In genomic region chr12:52060498-52061177, GRCh38 we compare ENCODE assay signal across 27 cellular contexts. TPM values are rescaled to one million over a fixed set of nuclear protein-coding genes. Genes with fewer than 3 reads are reported as not detected.
DNase-seq lines count a peak whose midpoint lies in the region; ATAC-seq and TF ChIP-seq lines count a peak whose summit lies in the region.
"Had no signal": no experiment of that assay in that cellular context is flagged by ENCODE, and none has a peak within 500 bp of the region (broad histone marks: within the 10 kb centered on the region; RNA-seq: fewer than 3 reads in every experiment).

No MANE protein-coding gene starts in this region.

- H2AFZ ChIP-seq in SK-N-SH (ENCODE audit: low read depth) (no peak overlapping the region), neuronal stem cell (ENCODE audit: low read length) (no peak overlapping the region)

- peaks cover 10% of the 10 kb centered on the region for H3K27me3 Mint-ChIP-seq in type B pancreatic cell
- H3K27me3 Mint-ChIP-seq: activated naive CD8-positive, alpha-beta T cell; activated T-helper 17 cell treated with anti-CD3 and anti-CD28 coated beads, Interleukin-2, amount 50 U/mL, for 72 hours had no signal

- no peaks in the 10 kb centered on the region for H3K9me2 ChIP-seq in SK-N-SH

- no peaks in the 10 kb centered on the region for H3K9me3 Mint-ChIP-seq in type B pancreatic cell
- H3K9me3 Mint-ChIP-seq: activated T-helper 17 cell treated with anti-CD3 and anti-CD28 coated beads, Interleukin-2, amount 50 U/mL, for 72 hours; natural killer cell treated with Interleukin-12 subunit alpha and Interleukin-12 subunit beta and Interleukin-15 and Interleukin-18, amount 100 ng/mL, for 72 hours had no signal

- no peaks in the 10 kb centered on the region for H3K9me3 ChIP-seq in SK-N-SH
- H3K9me3 ChIP-seq in neuronal stem cell (replicated peaks in 1 of 2; ENCODE audit: control insufficient read depth in 2 of 2, insufficient read depth in 1 of 2, low read depth in 1 of 2, low read length in 2 of 2): peaks cover 0 to 2% of the 10 kb centered on the region in 2 donors
- H3K9me3 ChIP-seq: breast epithelium, uterus had no signal

- H3K4me2 ChIP-seq in SK-N-SH (no peak overlapping the region), neuronal stem cell (ENCODE audit: insufficient read depth, low read length, poor library complexity, severe bottlenecking) (no peak overlapping the region)
- H3K4me2 ChIP-seq: smooth muscle cell had no signal

- H3K18ac ChIP-seq in neuronal stem cell (ENCODE audit: low read length): peak overlapping the region; percentile 95

- peaks cover 3% of the 10 kb centered on the region for H3K79me1 ChIP-seq in neuronal stem cell (ENCODE audit: low read depth, low read length)

- no peak for TF ChIP-seq RAD21 in SK-N-SH (IDR thresholded peaks at IDR 0.05; ENCODE audit: low read length)

- peak overlapping the region; percentile 55 for H3K23ac ChIP-seq in neuronal stem cell (ENCODE audit: low read depth, low read length, poor library complexity)

- CTCF ChIA-PET in SK-N-SH (lab: Yijun Ruan, JAX): interaction anchor here (0.5 to 15.6 kb wide), 7 partner anchors 8 to 67 kb away, joined by 3 to 279 read pairs (median 3); partner anchors contain the start of genes ATG101 and NR4A1

- peak overlapping the region; percentile 72 for H4K91ac ChIP-seq in neuronal stem cell (ENCODE audit: low read depth, low read length, poor library complexity)

- peak overlapping the region; percentile 97 for H2BK15ac ChIP-seq in neuronal stem cell (ENCODE audit: low read length)

- POLR2A ChIA-PET in SK-N-SH (lab: Yijun Ruan, JAX): no interaction called here

- H3F3A ChIP-seq in SK-N-SH (replicated peaks; ENCODE audit: insufficient read depth): no peaks in the 10 kb centered on the region

- no peak overlapping the region for H3K4me3 Mint-ChIP-seq in type B pancreatic cell
- H3K4me3 Mint-ChIP-seq: activated naive CD8-positive, alpha-beta T cell; activated T-helper 17 cell treated with anti-CD3 and anti-CD28 coated beads, Interleukin-2, amount 50 U/mL, for 72 hours; B cell; natural killer cell treated with Interleukin-12 subunit alpha and Interleukin-12 subunit beta and Interleukin-15 and Interleukin-18, amount 100 ng/mL, for 72 hours had no signal

- peak overlapping the region; percentile 99 for H4K8ac ChIP-seq in neuronal stem cell (ENCODE audit: low read depth, low read length)

- TF ChIP-seq CTCF in SK-N-SH (IDR thresholded peaks at IDR 0.05) (no peak), type B pancreatic cell (conservative IDR thresholded peaks at IDR 0.05) (no peak)

- H2BK120ac ChIP-seq in neuronal stem cell (ENCODE audit: low read depth, low read length): peak overlapping the region; percentile 93

- H3K9ac ChIP-seq in SK-N-SH (no peak overlapping the region), neuronal stem cell (ENCODE audit: low read depth, low read length, poor library complexity) (peak overlapping the region; percentile 60)

- no peaks in the 10 kb centered on the region for H3K4me1 Mint-ChIP-seq in type B pancreatic cell (ENCODE audit: unreplicated experiment)
- H3K4me1 Mint-ChIP-seq: B cell had no signal

- no peak for DNase-seq in SK-N-SH
- peak; percentile 50 for DNase-seq in stimulated activated CD8-positive, alpha-beta memory T cell treated with anti-CD3 and anti-CD28 coated beads, Interleukin-12 subunit alpha, Interleukin-12 subunit beta, amount 100 ng/mL, for 1 hour (ENCODE audit: low read depth)
- DNase-seq in stimulated activated CD8-positive, alpha-beta memory T cell treated with anti-CD3 and anti-CD28 coated beads, Interleukin-4, amount 100 ng/mL, for 48 hours: no peak
- no peak for DNase-seq in neuronal stem cell (ENCODE audit: low spot score)
- DNase-seq in type B pancreatic cell (ENCODE audit: extremely low spot score, unreplicated experiment): no peak
- DNase-seq in NCI-H526 treated with DMSO at 0.1 percent for 48 hours (lab: John Stamatoyannopoulos, UW): no peak
- DNase-seq: COR-L47; dermis blood vessel endothelial cell; DND-41; kidney glomerular epithelial cell; MV-4-11; NCI-H187; NCI-H226; PC-3; stimulated activated CD4-positive, alpha-beta T cell treated with anti-CD3 and anti-CD28 coated beads, Interleukin-4, amount 100 ng/mL, for 1 hour had no signal

- H3K36me3 ChIP-seq in SK-N-SH (replicated peaks in 1 of 2; ENCODE audit: control insufficient read depth in 1 of 2, insufficient read depth in 2 of 2, low read length in 1 of 2): peaks cover 0 to 4% of the 10 kb centered on the region in 2 experiments
- peaks cover 25 to 30% of the 10 kb centered on the region in 2 donors for H3K36me3 ChIP-seq in neuronal stem cell (replicated peaks in 1 of 2; ENCODE audit: control insufficient read depth in 2 of 2, insufficient read depth in 2 of 2, low read length in 2 of 2)
- H3K36me3 ChIP-seq: breast epithelium, uterus had no signal

- H3K36me3 Mint-ChIP-seq in type B pancreatic cell: no peaks in the 10 kb centered on the region
- H3K36me3 Mint-ChIP-seq: activated naive CD8-positive, alpha-beta T cell; natural killer cell treated with Interleukin-12 subunit alpha and Interleukin-12 subunit beta and Interleukin-15 and Interleukin-18, amount 100 ng/mL, for 72 hours had no signal

- H3K27ac ChIP-seq in SK-N-SH (ENCODE audit: low read depth in 2 of 2, low read length in 1 of 2) (no peak overlapping the region), neuronal stem cell (replicated peaks; ENCODE audit: low read length) (no peak overlapping the region)
- H3K27ac ChIP-seq: breast epithelium had no signal

- peak overlapping the region; percentile 98 for H2BK5ac ChIP-seq in neuronal stem cell (ENCODE audit: low read length)

- H3K14ac ChIP-seq in neuronal stem cell (ENCODE audit: low read length): no peak overlapping the region

- H2BK12ac ChIP-seq in neuronal stem cell (ENCODE audit: low read length): peak overlapping the region; percentile 98

- peak overlapping the region; percentile 18 for H3K27ac Mint-ChIP-seq in type B pancreatic cell
- H3K27ac Mint-ChIP-seq: activated naive CD8-positive, alpha-beta T cell; activated T-helper 17 cell treated with anti-CD3 and anti-CD28 coated beads, Interleukin-2, amount 50 U/mL, for 72 hours; B cell; natural killer cell treated with Interleukin-12 subunit alpha and Interleukin-12 subunit beta and Interleukin-15 and Interleukin-18, amount 100 ng/mL, for 72 hours had no signal

- peak overlapping the region; percentile 96 for H2AK5ac ChIP-seq in neuronal stem cell (ENCODE audit: low read depth, low read length)

- H3K4me1 ChIP-seq in SK-N-SH (ENCODE audit: control insufficient read depth in 1 of 2, insufficient read depth in 2 of 2, low read depth in 1 of 2, low read length in 1 of 2) (peaks cover 0 to 36% of the 10 kb centered on the region in 2 experiments; a peak in 1 of 4 replicates), neuronal stem cell (ENCODE audit: control insufficient read depth in 2 of 2, insufficient read depth in 1 of 2, low read depth in 1 of 2, low read length in 2 of 2) (peaks cover 0 to 8% of the 10 kb centered on the region in 2 donors)
- H3K4me1 ChIP-seq: uterus had no signal

- no peaks in the 10 kb centered on the region for H3K79me2 ChIP-seq in SK-N-SH (ENCODE audit: insufficient read depth)

- H3K4me3 ChIP-seq in SK-N-SH (ENCODE audit: low read depth in 2 of 2, low read length in 1 of 2) (no peak overlapping the region), neuronal stem cell (ENCODE audit: low read length in 2 of 2) (no peak overlapping the region)
- H3K4me3 ChIP-seq: breast epithelium, smooth muscle cell, uterus had no signal

- no peaks in the 10 kb centered on the region for H4K20me1 ChIP-seq in SK-N-SH (ENCODE audit: insufficient read depth)

- WGBS in SK-N-SH (ENCODE audit: low lambda C conversion rate): 60% methylated on average over 6 of the region's 14 CpGs
- WGBS in neuronal stem cell (ENCODE audit: extremely low coverage in 2 of 2, insufficient read length in 2 of 2, insufficient replicate concordance in 1 of 2), 2 donors: no CpG with 5 or more reads among the region's 14 CpGs

- H3K27me3 ChIP-seq in SK-N-SH (ENCODE audit: insufficient read depth) (no peaks in the 10 kb centered on the region), neuronal stem cell (ENCODE audit: control insufficient read depth in 3 of 3, insufficient read depth in 3 of 3, low read depth in 1 of 3, low read length in 3 of 3) (peaks cover 0 to 6% (median 0%) of the 10 kb centered on the region in 3 experiments)
- H3K27me3 ChIP-seq: breast epithelium, uterus had no signal

- no peak for TF ChIP-seq EP300 in SK-N-SH (IDR thresholded peaks at IDR 0.05; ENCODE audit: borderline replicate concordance in 1 of 2, low read depth in 1 of 2, low read length in 1 of 2)

- ATAC-seq in SK-N-SH treated with all-trans-retinoic acid at 6 μM for 48 hours (peak; percentile 3), HG02642 (IDR thresholded peaks at IDR 0.05; ENCODE audit: poor library complexity, unreplicated experiment) (no peak)
- ATAC-seq: activated T-helper 17 cell treated with anti-CD3 and anti-CD28 coated beads, Interleukin-2, amount 50 U/mL, for 72 hours; natural killer cell treated with Interleukin-12 subunit alpha and Interleukin-12 subunit beta and Interleukin-15 and Interleukin-18, amount 100 ng/mL, for 72 hours; PC-3 had no signal

- peak overlapping the region; percentile 76 for H3K4ac ChIP-seq in neuronal stem cell (ENCODE audit: low read length)

TF ChIP-seq in SK-N-SH, 30 proteins besides CTCF, POLR2A, EP300 and RAD21 (continues in another document):
- TF ChIP-seq RFX5 (IDR thresholded peaks at IDR 0.05; ENCODE audit: low read length): no peak

RNA-seq across cellular contexts. Expression of gene ATG101, which starts 9.1 kb away (rescaled TPM):
- polyA plus RNA-seq in SK-N-SH (2012; rRNA removed): 160 and 170 TPM in 2 replicates
- polyA plus RNA-seq in SK-N-SH (2012; cell fraction: cytosol; rRNA removed): 109 and 133 TPM in 2 replicates
- 170 and 184 TPM in 2 replicates for polyA plus RNA-seq in SK-N-SH (2012; cell fraction: nucleus; rRNA removed)
- polyA plus RNA-seq in neuronal stem cell (2013, experiment 1 of 2): 16.4 TPM
- polyA plus RNA-seq in neuronal stem cell (2013, experiment 2 of 2): 15.2 TPM
- 35.7 and 48.7 TPM in 2 replicates for total RNA-seq in type B pancreatic cell (ENCODE audit: low replicate concordance)

RNA-seq across cellular contexts. Expression of gene NR4A1, which starts 9.4 kb away (rescaled TPM):
- polyA plus RNA-seq in SK-N-SH (2012; rRNA removed): 75.2 and 120 TPM in 2 replicates
- 17.7 and 20.0 TPM in 2 replicates for polyA plus RNA-seq in SK-N-SH (2012; cell fraction: cytosol; rRNA removed)
- polyA plus RNA-seq in SK-N-SH (2012; cell fraction: nucleus; rRNA removed): 429 and 610 TPM in 2 replicates
- polyA plus RNA-seq in neuronal stem cell (2013, experiment 1 of 2): 46.2 TPM
- polyA plus RNA-seq in neuronal stem cell (2013, experiment 2 of 2): 44.5 TPM
- 11.4 and 81.9 TPM in 2 replicates for total RNA-seq in type B pancreatic cell (ENCODE audit: low replicate concordance)

RNA-seq across cellular contexts. Expression of gene SMIM41, which starts 18.9 kb away (rescaled TPM):
- not detected in 2 replicates for polyA plus RNA-seq in SK-N-SH (2012; rRNA removed)
- polyA plus RNA-seq in SK-N-SH (2012; cell fraction: cytosol; rRNA removed): 0.04 TPM in 1 of 2 replicates, not detected in the other
- 0.06 TPM in 1 of 2 replicates, not detected in the other for polyA plus RNA-seq in SK-N-SH (2012; cell fraction: nucleus; rRNA removed)
- polyA plus RNA-seq in neuronal stem cell (2013, experiment 1 of 2): 0.38 TPM
- 0.18 TPM for polyA plus RNA-seq in neuronal stem cell (2013, experiment 2 of 2)
- total RNA-seq in type B pancreatic cell (ENCODE audit: low replicate concordance): not detected in 2 replicates
- total RNA-seq: activated CD8-positive, alpha-beta memory T cell treated with anti-CD3 and anti-CD28 coated beads for 36 hours; activated T-helper 17 cell treated with anti-CD3 and anti-CD28 coated beads, Interleukin-2, amount 50 U/mL, for 72 hours; B cell; dermis blood vessel endothelial cell; frontal cortex; H4; natural killer cell treated with Interleukin-12 subunit alpha and Interleukin-12 subunit beta and Interleukin-15 and Interleukin-18, amount 100 ng/mL, for 72 hours; PC-3; smooth muscle cell; uterus had no signal
- polyA plus RNA-seq: smooth muscle cell had no signal

RNA-seq across cellular contexts. Expression of gene TAMALIN, which starts 53.9 kb away (rescaled TPM):
- polyA plus RNA-seq in SK-N-SH (2012; rRNA removed): 1.7 and 2.4 TPM in 2 replicates
- polyA plus RNA-seq in SK-N-SH (2012; cell fraction: cytosol; rRNA removed): 1.0 and 1.6 TPM in 2 replicates
- polyA plus RNA-seq in SK-N-SH (2012; cell fraction: nucleus; rRNA removed): 4.9 TPM in 2 replicates
- 11.1 TPM for polyA plus RNA-seq in neuronal stem cell (2013, experiment 1 of 2)
- polyA plus RNA-seq in neuronal stem cell (2013, experiment 2 of 2): 10.9 TPM
- total RNA-seq in type B pancreatic cell (ENCODE audit: low replicate concordance): 4.2 and 16.5 TPM in 2 replicates
